8 cellular contexts compared by ENCODE assay signal in the genomic region with DNA sequence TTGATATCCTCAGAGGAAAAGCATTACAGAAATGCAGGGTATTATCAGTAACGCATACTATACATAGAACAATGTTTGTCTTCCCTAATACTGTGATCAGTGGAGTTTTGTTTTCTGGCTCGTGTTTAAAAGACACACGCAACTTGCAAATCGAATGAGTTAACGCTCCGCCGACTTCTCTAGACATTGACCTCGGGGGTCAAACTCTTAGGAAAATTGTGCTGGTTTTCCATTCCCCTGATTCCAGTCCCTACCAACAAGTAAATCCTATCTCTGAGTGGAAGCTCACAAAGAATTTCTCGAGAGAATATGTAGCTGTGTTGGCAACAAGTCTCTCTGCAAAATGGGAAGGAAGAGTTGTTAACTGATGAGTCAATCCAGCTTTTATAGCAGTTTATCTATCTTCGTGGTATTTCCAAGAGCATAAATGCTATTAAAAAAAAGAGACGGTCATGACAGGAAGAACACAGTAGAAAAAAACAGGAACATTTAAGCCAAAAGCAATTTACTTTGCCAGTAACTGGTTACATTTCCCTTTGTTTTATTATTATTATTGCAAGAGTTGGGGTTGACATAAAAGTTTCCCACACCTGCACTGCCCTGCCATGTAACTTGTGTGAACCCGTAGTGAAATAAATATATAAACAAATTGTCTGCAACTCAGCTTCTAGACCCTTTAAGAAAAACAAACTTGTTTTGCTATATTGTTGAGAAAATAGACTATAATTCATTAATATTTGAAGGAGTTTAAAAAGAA.
A peak's percentile ranks its signal among the peaks of the same experiment; 100 is the strongest.
DNase-seq lines count a peak whose midpoint lies in the region; ATAC-seq and TF ChIP-seq lines count a peak whose summit lies in the region.

No MANE protein-coding gene starts in this region.

- in situ Hi-C loops in IMR-90 (cut with MboI; ENCODE audit: low sequenced_read_pairs) = loop anchor here (25.0 kb wide), 3 partner anchors 541 to 1234 kb away; a partner anchor contains a TSS

- peaks cover 92% of the 10 kb centered on the region for H3K4me1 Mint-ChIP-seq in activated naive CD8-positive, alpha-beta T cell (ENCODE audit: low read depth)
- H3K4me1 Mint-ChIP-seq in stimulated activated naive CD8-positive, alpha-beta T cell treated with anti-CD3 and anti-CD28 coated beads, Interleukin-15, amount 100 ng/mL, for 72 hours = peaks cover 100% of the 10 kb centered on the region

- peak overlapping the region; percentile 61; the same call in 1 of the 2 replicates for H4K5ac ChIP-seq in IMR-90 (ENCODE audit: low read depth, low read length)

- H3K18ac ChIP-seq in IMR-90 (ENCODE audit: low read depth, low read length) = peak overlapping the region; percentile 63; the same call in 1 of the 2 replicates

- H3K4ac ChIP-seq in IMR-90 (ENCODE audit: low read depth, low read length) = peak overlapping the region; percentile 92; the same call in 1 of the 2 replicates

- H3K27me3 ChIP-seq in IMR-90 (ENCODE audit: control insufficient read depth, insufficient read depth, low read length) = no peaks in the 10 kb centered on the region

- peak overlapping the region; percentile 78 for H3K23ac ChIP-seq in IMR-90 (ENCODE audit: low read depth, low read length)

- peaks cover 16% of the 10 kb centered on the region for H3K36me3 Mint-ChIP-seq in activated naive CD8-positive, alpha-beta T cell

- no peak overlapping the region for H3K4me3 ChIP-seq in AG09309 (ENCODE audit: control insufficient read depth, low read depth, low read length)
- H3K4me3 ChIP-seq in IMR-90 (ENCODE audit: insufficient read depth, low read depth, low read length) = peak overlapping the region; percentile 31; the same call in 1 of the 2 replicates

- H3K4me3 Mint-ChIP-seq in activated naive CD8-positive, alpha-beta T cell = peak overlapping the region; percentile 88
- peak overlapping the region; percentile 80 for H3K4me3 Mint-ChIP-seq in stimulated activated naive CD8-positive, alpha-beta T cell treated with anti-CD3 and anti-CD28 coated beads, Interleukin-15, amount 100 ng/mL, for 72 hours

- peak; percentile 91 for DNase-seq in AG09309 (ENCODE audit: low read depth)
- DNase-seq in IMR-90 = peak; percentile 95
- DNase-seq in islet precursor cell = peak; percentile 62
- DNase-seq in stimulated activated naive CD8-positive, alpha-beta T cell treated with anti-CD3 and anti-CD28 coated beads, Interleukin-15, amount 100 ng/mL, for 72 hours = no peak
- DNase-seq in iPS-NIHi7 (ENCODE audit: extremely low spot score) = no peak

- ATAC-seq in IMR-90 (ENCODE audit: low read depth) (peak; percentile 16), HG03139 (IDR thresholded peaks at IDR 0.05; ENCODE audit: unreplicated experiment) (no peak), HG03442 (IDR thresholded peaks at IDR 0.05; ENCODE audit: unreplicated experiment) (no peak)
- ATAC-seq in stimulated activated naive CD8-positive, alpha-beta T cell treated with anti-CD3 and anti-CD28 coated beads, Interleukin-15, amount 100 ng/mL, for 72 hours = no peak

- peak overlapping the region; percentile 81; the same call in 1 of the 2 replicates for H3K56ac ChIP-seq in IMR-90 (ENCODE audit: extremely low read depth, insufficient read depth, low read length)

- TF ChIP-seq RAD21 in IMR-90 (IDR thresholded peaks at IDR 0.05; ENCODE audit: low read length) = no peak

- H3K4me2 ChIP-seq in IMR-90 (ENCODE audit: low read depth, low read length) = peak overlapping the region; percentile 81

- no peak; the same call in 1 of the 2 replicates for TF ChIP-seq POLR2A in IMR-90 (IDR thresholded peaks at IDR 0.05; ENCODE audit: low read depth, low read length)

- H4K8ac ChIP-seq in IMR-90 (ENCODE audit: low read depth in 2 of 2, low read length in 2 of 2) = peak overlapping the region; percentile 54 to 80; a peak in 2 of 4 replicates

- TF ChIP-seq CTCF in AG09309 (IDR thresholded peaks at IDR 0.05; ENCODE audit: control insufficient read depth, insufficient read depth, low read depth, low read length, missing control alignments) (no peak), IMR-90 (conservative IDR thresholded peaks at IDR 0.05; ENCODE audit: low read depth, low read length) (no peak)

- no peaks in the 10 kb centered on the region for H3K9me3 Mint-ChIP-seq in activated naive CD8-positive, alpha-beta T cell (ENCODE audit: low read depth)
- no peaks in the 10 kb centered on the region for H3K9me3 Mint-ChIP-seq in stimulated activated naive CD8-positive, alpha-beta T cell treated with anti-CD3 and anti-CD28 coated beads, Interleukin-15, amount 100 ng/mL, for 72 hours

- H3K36me3 ChIP-seq in IMR-90 (ENCODE audit: control insufficient read depth, insufficient read depth, low read length) = peaks cover 8% of the 10 kb centered on the region

- H4K20me1 ChIP-seq in IMR-90 (ENCODE audit: insufficient read depth, low read length) = peaks cover 4% of the 10 kb centered on the region; the same call in 1 of the 2 replicates

- H2BK5ac ChIP-seq in IMR-90 (ENCODE audit: low read depth, low read length, poor library complexity, severe bottlenecking) = peak overlapping the region; percentile 65

- H3K9me1 ChIP-seq in IMR-90 (ENCODE audit: insufficient read depth, low read length) = peaks cover 21% of the 10 kb centered on the region

- H2AK9ac ChIP-seq in IMR-90 (replicated peaks; ENCODE audit: low read depth, low read length, poor library complexity) = no peak overlapping the region

- H2AFZ ChIP-seq in IMR-90 (replicated peaks; ENCODE audit: low read length, poor library complexity) = no peak overlapping the region

- peak overlapping the region; percentile 76 for H4K91ac ChIP-seq in IMR-90 (ENCODE audit: insufficient read depth, low read depth, low read length)

- H2BK20ac ChIP-seq in IMR-90 (ENCODE audit: low read depth, low read length) = peak overlapping the region; percentile 90

- peak overlapping the region; percentile 86 for H2BK120ac ChIP-seq in IMR-90 (ENCODE audit: low read depth, low read length)

- no peaks in the 10 kb centered on the region for H3K9me3 ChIP-seq in IMR-90 (ENCODE audit: control insufficient read depth, insufficient read depth, low read length)

- BruUV-seq in IMR-90 (replicated peaks; lab: Mats Ljungman, UMichigan) = no TSS peak

- peak overlapping the region; percentile 98 for H3K27ac Mint-ChIP-seq in activated naive CD8-positive, alpha-beta T cell
- H3K27ac Mint-ChIP-seq in stimulated activated naive CD8-positive, alpha-beta T cell treated with anti-CD3 and anti-CD28 coated beads, Interleukin-15, amount 100 ng/mL, for 72 hours = peak overlapping the region; percentile 95 to 99

- peak overlapping the region; percentile 89 for H3K27ac ChIP-seq in IMR-90 (ENCODE audit: insufficient read depth, low read length)

- WGBS in IMR-90 (ENCODE audit: extremely low coverage in 2 of 2, insufficient read length in 1 of 2), 2 experiments = 0% methylated on average over 6 of the region's 12 CpGs; no CpG with 5 or more reads in 1 of the 2 experiments

- H3K14ac ChIP-seq in IMR-90 (replicated peaks; ENCODE audit: low read depth, low read length) = peak overlapping the region; percentile 82; the same call in 1 of the 2 replicates

- intact Hi-C loops in IMR-90 (cut with micrococcal nuclease) = loop anchor here (10.0 kb wide), 2 partner anchors 759 to 1081 kb away; a partner anchor contains a TSS

- peaks cover 25% of the 10 kb centered on the region for H3K4me1 ChIP-seq in IMR-90 (ENCODE audit: control insufficient read depth, insufficient read depth, low read length)

- H3K79me1 ChIP-seq in IMR-90 (ENCODE audit: low read depth in 1 of 2, low read length in 2 of 2) = peaks cover 14 to 57% of the 10 kb centered on the region in 2 experiments

- POLR2A ChIA-PET in IMR-90 (lab: Charles Lee; ENCODE audit: unreplicated experiment) = interaction anchor here (0.5 to 0.6 kb wide), 2 partner anchors 17 to 1550 kb away, joined by 14 to 18 read pairs; no protein-coding TSS in a partner anchor

- dilution Hi-C loops in IMR-90 (cut with HindIII; ENCODE audit: low sequenced_read_pairs, unreplicated experiment) = no loop called here

- no peaks in the 10 kb centered on the region for H3K27me3 Mint-ChIP-seq in activated naive CD8-positive, alpha-beta T cell
- no peaks in the 10 kb centered on the region for H3K27me3 Mint-ChIP-seq in stimulated activated naive CD8-positive, alpha-beta T cell treated with anti-CD3 and anti-CD28 coated beads, Interleukin-15, amount 100 ng/mL, for 72 hours

- H2AK5ac ChIP-seq in IMR-90 (ENCODE audit: low read depth, low read length) = no peak overlapping the region

- CTCF ChIA-PET in IMR-90 (lab: Yijun Ruan, JAX) = interaction anchor here (1.0 kb wide), 1 partner anchor 25 kb away, joined by 3 read pairs; no protein-coding TSS in a partner anchor

- peak overlapping the region; percentile 84; the same call in 2 of the 3 replicates for H2BK15ac ChIP-seq in IMR-90 (ENCODE audit: low read depth, low read length)

- H3K9ac ChIP-seq in IMR-90 (ENCODE audit: low read depth, low read length) = peak overlapping the region; percentile 51

TF ChIP-seq in IMR-90, 13 proteins besides CTCF, POLR2A, EP300 and RAD21 (continues in another document):
- TF ChIP-seq MAZ (IDR thresholded peaks at IDR 0.05; ENCODE audit: borderline replicate concordance, low read depth, low read length) (no peak), NFE2L2 (IDR thresholded peaks at IDR 0.05; ENCODE audit: low read depth, low read length) (no peak), RCOR1 (IDR thresholded peaks at IDR 0.05; ENCODE audit: insufficient replicate concordance, low read length) (no peak), CEBPB (IDR thresholded peaks at IDR 0.05; ENCODE audit: low read depth, low read length) (no peak), SMC3 (IDR thresholded peaks at IDR 0.05; ENCODE audit: low read depth, low read length) (no peak), MXI1 (IDR thresholded peaks at IDR 0.05; ENCODE audit: borderline replicate concordance, low read depth, low read length) (no peak), CHD1 (IDR thresholded peaks at IDR 0.05; ENCODE audit: low read depth, low read length) (no peak), BHLHE40 (IDR thresholded peaks at IDR 0.05; ENCODE audit: low read depth, low read length) (peak; percentile 26; the same call in 1 of the 2 replicates), RFX5 (IDR thresholded peaks at IDR 0.05; ENCODE audit: low read depth, low read length) (no peak), MAFK (IDR thresholded peaks at IDR 0.05; ENCODE audit: low read depth, low read length) (peak; percentile 9; the same call in 1 of the 2 replicates)
- TF ChIP-seq, protein P1, sequence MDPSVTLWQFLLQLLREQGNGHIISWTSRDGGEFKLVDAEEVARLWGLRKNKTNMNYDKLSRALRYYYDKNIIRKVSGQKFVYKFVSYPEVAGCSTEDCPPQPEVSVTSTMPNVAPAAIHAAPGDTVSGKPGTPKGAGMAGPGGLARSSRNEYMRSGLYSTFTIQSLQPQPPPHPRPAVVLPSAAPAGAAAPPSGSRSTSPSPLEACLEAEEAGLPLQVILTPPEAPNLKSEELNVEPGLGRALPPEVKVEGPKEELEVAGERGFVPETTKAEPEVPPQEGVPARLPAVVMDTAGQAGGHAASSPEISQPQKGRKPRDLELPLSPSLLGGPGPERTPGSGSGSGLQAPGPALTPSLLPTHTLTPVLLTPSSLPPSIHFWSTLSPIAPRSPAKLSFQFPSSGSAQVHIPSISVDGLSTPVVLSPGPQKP (IDR thresholded peaks at IDR 0.05; ENCODE audit: borderline replicate concordance, low read depth, low read length) = no peak

Comparison
In these comparisons a context has a peak if more than half of its experiments do, and no peak if none do; other contexts are left out.
1. DNase-seq: peak in AG09309 (single experiment), IMR-90 (single experiment) and islet precursor cell (single experiment); none in stimulated activated naive CD8-positive, alpha-beta T cell treated with anti-CD3 and anti-CD28 coated beads, Interleukin-15, amount 100 ng/mL, for 72 hours (0 of 2) and iPS-NIHi7 (single experiment).